37 cellular contexts compared by ENCODE assay signal in genomic region chr16:58258326-58258725, GRCh38. TPM values are rescaled to one million over a fixed set of nuclear protein-coding genes. Genes with fewer than 3 reads are reported as not detected.
"Had no signal": no experiment of that assay in that cellular context is flagged by ENCODE, and none has a peak within 500 bp of the region (broad histone marks: within the 10 kb centered on the region; RNA-seq: fewer than 3 reads in every experiment).

No MANE protein-coding gene starts in this region.

- H3K27me3 ChIP-seq: adrenal gland, ascending aorta, cardiac muscle cell had no signal

- DNase-seq: activated B cell treated with CpG ODN at 0.5 μM for 24 hours; activated CD4-positive, alpha-beta memory T cell treated with anti-CD3 and anti-CD28 coated beads for 36 hours; activated CD4-positive, alpha-beta T cell treated with anti-CD3 and anti-CD28 coated beads for 4 hours; activated CD4-positive, alpha-beta T cell treated with anti-CD3 and anti-CD28 coated beads, Interleukin-2, amount 50 U/mL, for 1 hour; activated CD4-positive, alpha-beta T cell treated with anti-CD3 and anti-CD28 coated beads, Interleukin-2, amount 50 U/mL, for 4 hours; activated CD4-positive, CD25-positive, alpha-beta regulatory T cell treated with anti-CD3 and anti-CD28 coated beads, Interleukin-2, amount 50 U/mL, for 72 hours; activated CD8-positive, alpha-beta memory T cell treated with anti-CD3 and anti-CD28 coated beads, Interleukin-2, amount 50 U/mL, for 4 hours; activated CD8-positive, alpha-beta T cell treated with anti-CD3 and anti-CD28 coated beads for 36 hours; activated effector memory CD4-positive, alpha-beta T cell treated with anti-CD3 and anti-CD28 coated beads, Interleukin-2, amount 50 U/mL, for 16 hours; activated gamma-delta T cell treated with Interleukin-2 at 50 U/mL for 16 hours; activated naive CD4-positive, alpha-beta T cell; activated naive CD4-positive, alpha-beta T cell treated with anti-CD3 and anti-CD28 coated beads for 36 hours; activated naive CD4-positive, alpha-beta T cell treated with anti-CD3 and anti-CD28 coated beads, Interleukin-2, amount 50 U/mL, for 16 hours; activated naive CD8-positive, alpha-beta T cell treated with anti-CD3 and anti-CD28 coated beads for 36 hours; activated T-cell treated with anti-CD3 and anti-CD28 coated beads for 4 hours; activated T-cell treated with anti-CD3 and anti-CD28 coated beads, Interleukin-2, amount 50 U/mL, for 1 hour; activated T-cell treated with anti-CD3 and anti-CD28 coated beads, Interleukin-2, amount 50 U/mL, for 4 hours; activated T-cell treated with anti-CD3 and anti-CD28 coated beads, Interleukin-2, amount 50 U/mL, for 72 hours; adrenal gland; amygdala; anterior cingulate cortex; caudate nucleus; cerebellar nuclear complex; T-helper 1 cell; T-helper 2 cell; T-helper 9 cell had no signal

- H3K9me3 ChIP-seq: adrenal gland, ascending aorta had no signal

- H3K4me1 ChIP-seq: adrenal gland, ascending aorta had no signal

- FAIRE-seq: bronchial epithelial cell, TTC549 had no signal

- H3K36me3 ChIP-seq: adrenal gland, ascending aorta, cardiac muscle cell had no signal

- H3K4me3 ChIP-seq: adrenal gland, ascending aorta, cardiac muscle cell had no signal

- H3K27ac ChIP-seq: adrenal gland, ascending aorta, cardiac muscle cell, VCaP had no signal

- ATAC-seq: activated CD8-positive, alpha-beta T cell treated with anti-CD3 and anti-CD28 coated beads for 36 hours; activated naive CD4-positive, alpha-beta T cell treated with anti-CD3 and anti-CD28 coated beads, Interleukin-2, amount 50 U/mL, for 72 hours; activated T-cell treated with anti-CD3 and anti-CD28 coated beads, Interleukin-2, amount 50 U/mL, for 4 hours; activated T-cell treated with anti-CD3 and anti-CD28 coated beads, Interleukin-2, amount 50 U/mL, for 72 hours; activated T-helper 17 cell treated with anti-CD3 and anti-CD28 coated beads, Interleukin-2, amount 50 U/mL, for 72 hours had no signal

RNA-seq across cellular contexts. Expression of gene PRSS54, which starts 36.5 kb away (rescaled TPM):
- total RNA-seq: activated B cell treated with CpG ODN at 0.5 μM for 24 hours; activated CD4-positive, alpha-beta memory T cell treated with anti-CD3 and anti-CD28 coated beads for 36 hours; activated CD4-positive, alpha-beta T cell treated with anti-CD3 and anti-CD28 coated beads, Interleukin-2, amount 10 ng/mL, durations not matched to agents 24 days and 14 days; activated CD8-positive, alpha-beta memory T cell treated with anti-CD3 and anti-CD28 coated beads for 36 hours; activated CD8-positive, alpha-beta T cell treated with anti-CD3 and anti-CD28 coated beads for 36 hours; activated naive CD4-positive, alpha-beta T cell treated with anti-CD3 and anti-CD28 coated beads for 36 hours; activated naive CD4-positive, alpha-beta T cell treated with anti-CD3 and anti-CD28 coated beads, Interleukin-2, amount 50 U/mL, for 72 hours; activated naive CD8-positive, alpha-beta T cell treated with anti-CD3 and anti-CD28 coated beads for 36 hours; activated T-cell treated with anti-CD3 and anti-CD28 coated beads, Interleukin-2, amount 50 U/mL, for 4 hours; activated T-cell treated with anti-CD3 and anti-CD28 coated beads, Interleukin-2, amount 50 U/mL, for 72 hours; activated T-helper 1 cell treated with anti-CD3 and anti-CD28 coated beads, Interleukin-12 subunit alpha, Interleukin-12 subunit beta, Interleukin-2, Interleukin-4 antibody, amounts not matched to agents 30 ng/mL and 10 ng/mL and 1 ng/mL, durations not matched to agents 14 hours and 24 hours and 36 hours; activated T-helper 17 cell treated with anti-CD3 and anti-CD28 coated beads, Interleukin-2, amount 50 U/mL, for 72 hours; adrenal gland; ascending aorta; bronchial epithelial cell; cardiac muscle cell; chondrocyte had no signal
- polyA plus RNA-seq: adrenal gland, cardiac muscle cell had no signal
